8 cellular contexts compared by ENCODE assay signal in the genomic region with DNA sequence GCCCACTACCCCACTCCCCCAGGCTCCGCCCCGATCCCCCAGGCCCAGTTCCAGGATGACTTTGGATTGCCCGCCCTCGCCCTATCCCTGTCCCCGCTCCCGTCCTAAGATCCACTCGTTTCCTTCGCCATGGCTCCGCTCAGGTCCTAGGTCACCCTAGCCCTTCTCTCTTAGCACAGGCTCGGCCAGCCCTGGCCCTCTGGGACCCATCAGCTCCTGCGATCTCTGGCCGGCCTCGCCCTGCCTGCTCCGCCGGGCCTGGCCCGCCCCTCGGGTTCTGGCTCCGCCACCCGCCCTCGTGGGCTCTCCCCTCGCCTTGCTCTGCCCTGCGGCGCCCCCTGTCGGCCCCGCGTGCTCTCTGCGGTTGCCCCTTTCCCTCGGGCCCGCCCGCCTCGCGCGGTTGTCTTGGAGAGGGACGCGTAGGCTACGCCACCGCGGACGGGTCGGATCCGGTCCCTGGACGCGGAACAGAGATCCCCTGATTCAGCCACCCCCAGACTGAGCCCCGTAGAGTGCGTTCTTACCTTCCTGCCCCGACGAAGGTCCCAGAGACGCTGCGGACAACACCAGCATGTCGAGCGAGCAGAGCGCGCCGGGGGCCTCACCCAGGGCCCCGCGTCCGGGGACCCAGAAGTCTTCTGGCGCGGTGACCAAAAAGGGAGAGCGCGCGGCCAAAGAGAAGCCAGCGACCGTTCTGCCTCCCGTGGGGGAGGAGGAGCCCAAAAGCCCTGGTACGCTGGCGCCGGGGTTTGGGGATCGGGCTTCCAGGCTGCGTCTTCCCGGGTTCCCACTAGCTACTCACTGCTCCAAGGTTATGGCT. TPM values are rescaled to one million over a fixed set of nuclear protein-coding genes. Genes with fewer than 3 reads are reported as not detected.
A peak's percentile ranks its signal among the peaks of the same experiment; 100 is the strongest.
DNase-seq lines count a peak whose midpoint lies in the region; ATAC-seq and TF ChIP-seq lines count a peak whose summit lies in the region.

A gene (plus strand): TSS at position 400 of the 820 bp plus-strand sequence. CDS start 172 bp downstream, at position 572.

- H3K27me3 ChIP-seq in lower lobe of right lung (ENCODE audit: low read depth) = peaks cover 56% of the 10 kb centered on the region

- H3K9me3 ChIP-seq in lower lobe of right lung = no peaks in the 10 kb centered on the region

- H3K4me1 ChIP-seq in lower lobe of right lung = peaks cover 20% of the 10 kb centered on the region

- no peak within 1 kb of the TSS for H3K27ac ChIP-seq in lower lobe of right lung

- H3K36me3 ChIP-seq in lower lobe of right lung = peaks cover 16% of the 10 kb centered on the region

- TF ChIP-seq CTCF in GM10248 (IDR thresholded peaks at IDR 0.05; ENCODE audit: control extremely low read depth, extremely low read depth, low read depth, missing control alignments) (peak; percentile 38), lower lobe of right lung (IDR thresholded peaks at IDR 0.05) (peak; percentile 90)

- ATAC-seq in lower lobe of right lung (peak; percentile 93 to 94), HG03025 (IDR thresholded peaks at IDR 0.05; ENCODE audit: low FRiP score, unreplicated experiment) (no peak)

- POLR2A ChIA-PET in GM10248 (lab: Yijun Ruan, JAX) = no interaction called here

- DNase-seq in GM10248 (ENCODE audit: extremely low spot score) (peak; percentile 72), NCI-H146 (lab: John Stamatoyannopoulos, UW) (peak; percentile 73), lower lobe of right lung (peak; percentile 81), RKO (ENCODE audit: low spot score) (no peak)
- peak; percentile 41 to 46 for DNase-seq in activated CD4-positive, alpha-beta T cell treated with anti-CD3 and anti-CD28 coated beads, Interleukin-2, amount 50 U/mL, for 24 hours (ENCODE audit: low read depth in 1 of 2, low spot score in 1 of 2)
- DNase-seq in effector CD8-positive, alpha-beta T cell (lab: John Stamatoyannopoulos, UW) = peak; percentile 31
- DNase-seq in stimulated activated CD4-positive, alpha-beta T cell treated with anti-CD3 and anti-CD28 coated beads, TNF-alpha, amount 100 ng/mL, for 48 hours (ENCODE audit: low read depth in 3 of 3) = peak; percentile 57 to 79 (median 62)

- CTCF ChIA-PET in GM10248 (lab: Yijun Ruan, JAX) = interaction anchor here (1.5 kb wide), 1 partner anchor 30 kb away, joined by 3 read pairs; no protein-coding TSS in a partner anchor

- intact Hi-C loops in lower lobe of right lung (cut with DNase I) = no loop called here

- H3K4me3 ChIP-seq in lower lobe of right lung = peak within 1 kb of the TSS; percentile 21

RNA-seq across cellular contexts. Expression of the gene that starts here (rescaled TPM):
- total RNA-seq in lower lobe of right lung = 5.3 TPM
